24 cellular contexts compared by ENCODE assay signal in genomic region chr10:106311590-106311989, GRCh38.
"Had no signal": no experiment of that assay in that cellular context is flagged by ENCODE, and none has a peak within 500 bp of the region (broad histone marks: within the 10 kb centered on the region; RNA-seq: fewer than 3 reads in every experiment).

No MANE protein-coding gene starts in this region.

- H3K9me3 Mint-ChIP-seq: endodermal cell had no signal

- H3K4me3 ChIP-seq: esophagus squamous epithelium, heart right ventricle, left lung, lung, skin epidermis, stomach, suprapubic skin, uterus had no signal

- H3K4me1 ChIP-seq: esophagus squamous epithelium, heart right ventricle, left lung, stomach, suprapubic skin, uterus had no signal

- H3K27me3 Mint-ChIP-seq: naive B cell, progenitor cell of endocrine pancreas had no signal

- H3K27ac ChIP-seq: esophagus squamous epithelium, heart right ventricle, left lung, skin epidermis, stomach, suprapubic skin, uterus had no signal

- H3K36me3 ChIP-seq: esophagus squamous epithelium, heart right ventricle, left lung, stomach, suprapubic skin, uterus had no signal

- H3K27me3 ChIP-seq: esophagus squamous epithelium, heart right ventricle, left lung, stomach, suprapubic skin, uterus had no signal

- DNase-seq: activated CD4-positive, alpha-beta T cell treated with anti-CD3 and anti-CD28 coated beads for 1 hour; activated CD4-positive, alpha-beta T cell treated with anti-CD3 and anti-CD28 coated beads, Interleukin-2, amount 50 U/mL, for 1 hour; activated CD8-positive, alpha-beta T cell treated with anti-CD3 and anti-CD28 coated beads, Interleukin-2, amount 10 ng/mL, durations not matched to agents 7 days and 5 days; activated gamma-delta T cell treated with Interleukin-2 at 50 U/mL for 16 hours; cerebellar nuclear complex; cortex of kidney; endodermal cell; esophagus squamous epithelium; heart right ventricle; kidney; left lung; naive B cell; retina; stimulated activated CD4-positive, alpha-beta T cell treated with anti-CD3 and anti-CD28 coated beads, Interleukin-1b, Interleukin-23, amount 100 ng/mL, for 48 hours; stomach; T-helper 1 cell; trophoblast cell; uterus had no signal

- H3K27ac Mint-ChIP-seq: activated CD8-positive, alpha-beta T cell treated with anti-CD3 and anti-CD28 coated beads, Interleukin-2, amount 10 ng/mL, durations not matched to agents 7 days and 5 days; activated naive CD4-positive, alpha-beta T cell treated with anti-CD3 and anti-CD28 coated beads, Interleukin-2, amount 50 U/mL, for 72 hours; activated T-helper 1 cell treated with anti-CD3 and anti-CD28 coated beads, Interleukin-12 subunit alpha, Interleukin-12 subunit beta, Interleukin-2, Interleukin-4 antibody, amounts not matched to agents 30 ng/mL and 10 ng/mL and 1 ng/mL, durations not matched to agents 14 hours and 24 hours and 36 hours; endodermal cell; naive B cell; progenitor cell of endocrine pancreas had no signal

- H3K9me3 ChIP-seq: esophagus squamous epithelium, left lung, stomach, suprapubic skin, uterus had no signal

- H3K4me3 Mint-ChIP-seq: activated CD8-positive, alpha-beta T cell treated with anti-CD3 and anti-CD28 coated beads, Interleukin-2, amount 10 ng/mL, durations not matched to agents 7 days and 5 days; activated T-helper 1 cell treated with anti-CD3 and anti-CD28 coated beads, Interleukin-12 subunit alpha, Interleukin-12 subunit beta, Interleukin-2, Interleukin-4 antibody, amounts not matched to agents 30 ng/mL and 10 ng/mL and 1 ng/mL, durations not matched to agents 14 hours and 24 hours and 36 hours; endodermal cell; naive B cell had no signal

- ATAC-seq: activated CD8-positive, alpha-beta T cell treated with anti-CD3 and anti-CD28 coated beads, Interleukin-2, amount 10 ng/mL, durations not matched to agents 7 days and 5 days; activated naive CD4-positive, alpha-beta T cell treated with anti-CD3 and anti-CD28 coated beads, Interleukin-2, amount 50 U/mL, for 72 hours; heart right ventricle; left lung had no signal

- H3K4me1 Mint-ChIP-seq: naive B cell had no signal
